12 cellular contexts compared by ENCODE assay signal in genomic region chr3:175672119-175672689, GRCh38.
DNase-seq lines count a peak whose midpoint lies in the region; TF ChIP-seq lines count a peak whose summit lies in the region.
"Had no signal": no experiment of that assay in that cellular context is flagged by ENCODE, and none has a peak within 500 bp of the region (broad histone marks: within the 10 kb centered on the region; RNA-seq: fewer than 3 reads in every experiment).

No MANE protein-coding gene starts in this region.

- no peaks in the 10 kb centered on the region for H3K9me3 Mint-ChIP-seq in brain
- H3K9me3 Mint-ChIP-seq: activated naive CD8-positive, alpha-beta T cell treated with anti-CD3 and anti-CD28 coated beads for 36 hours; WTC11 had no signal

- no peaks in the 10 kb centered on the region for H3K27me3 Mint-ChIP-seq in brain
- H3K27me3 Mint-ChIP-seq: activated naive CD8-positive, alpha-beta T cell treated with anti-CD3 and anti-CD28 coated beads for 36 hours; progenitor cell of endocrine pancreas had no signal

- no peaks in the 10 kb centered on the region for H3K36me3 Mint-ChIP-seq in brain
- H3K36me3 Mint-ChIP-seq: activated naive CD8-positive, alpha-beta T cell treated with anti-CD3 and anti-CD28 coated beads for 36 hours; stimulated activated effector memory CD8-positive, alpha-beta T cell treated with anti-CD3 and anti-CD28 coated beads, Interleukin-12 subunit alpha, Interleukin-12 subunit beta, amount 100 ng/mL, for 72 hours; WTC11 had no signal

- peaks cover 7% of the 10 kb centered on the region for H3K4me1 Mint-ChIP-seq in brain
- H3K4me1 Mint-ChIP-seq: activated naive CD8-positive, alpha-beta T cell treated with anti-CD3 and anti-CD28 coated beads for 36 hours; stimulated activated effector memory CD8-positive, alpha-beta T cell treated with anti-CD3 and anti-CD28 coated beads, Interleukin-12 subunit alpha, Interleukin-12 subunit beta, amount 100 ng/mL, for 72 hours; WTC11 had no signal

- no peak for TF ChIP-seq EP300 in suprapubic skin (IDR thresholded peaks at IDR 0.05)

- TF ChIP-seq POLR2A in suprapubic skin (IDR thresholded peaks at IDR 0.05): no peak

- H3K4me3 Mint-ChIP-seq in brain: peak overlapping the region in 3 of 5 experiments; percentile 2 to 41 (median 14)
- H3K4me3 Mint-ChIP-seq: activated naive CD8-positive, alpha-beta T cell treated with anti-CD3 and anti-CD28 coated beads for 36 hours; stimulated activated effector memory CD8-positive, alpha-beta T cell treated with anti-CD3 and anti-CD28 coated beads, Interleukin-12 subunit alpha, Interleukin-12 subunit beta, amount 100 ng/mL, for 72 hours; WTC11 had no signal

- H3K27me3 ChIP-seq in suprapubic skin: no peaks in the 10 kb centered on the region
- no peaks in the 10 kb centered on the region for H3K27me3 ChIP-seq in effector memory CD4-positive, alpha-beta T cell (replicated peaks; ENCODE audit: control insufficient read depth, insufficient read depth, low read length, poor library complexity, severe bottlenecking)

- H3K36me3 ChIP-seq in suprapubic skin: no peaks in the 10 kb centered on the region
- H3K36me3 ChIP-seq in effector memory CD4-positive, alpha-beta T cell (ENCODE audit: control insufficient read depth, insufficient read depth, low read length): no peaks in the 10 kb centered on the region

- no peak overlapping the region for H3K27ac Mint-ChIP-seq in brain
- H3K27ac Mint-ChIP-seq: activated naive CD8-positive, alpha-beta T cell treated with anti-CD3 and anti-CD28 coated beads for 36 hours; progenitor cell of endocrine pancreas; stimulated activated effector memory CD8-positive, alpha-beta T cell treated with anti-CD3 and anti-CD28 coated beads, Interleukin-12 subunit alpha, Interleukin-12 subunit beta, amount 100 ng/mL, for 72 hours; WTC11 had no signal

- H3K4me3 ChIP-seq in suprapubic skin: peak overlapping the region; percentile 31
- H3K4me3 ChIP-seq in effector memory CD4-positive, alpha-beta T cell (ENCODE audit: insufficient read depth, low read depth, low read length, poor library complexity, severe bottlenecking): no peak overlapping the region

- H3K4me1 ChIP-seq in suprapubic skin: peaks cover 4% of the 10 kb centered on the region
- H3K4me1 ChIP-seq in effector memory CD4-positive, alpha-beta T cell (ENCODE audit: control insufficient read depth, insufficient read depth, low read length, poor library complexity, severe bottlenecking): no peaks in the 10 kb centered on the region

- 20% methylated on average over 6 of the region's 6 CpGs for WGBS in suprapubic skin

- TF ChIP-seq CTCF in brain (conservative IDR thresholded peaks at IDR 0.05): no peak
- TF ChIP-seq CTCF in suprapubic skin (IDR thresholded peaks at IDR 0.05): no peak

- H3K27ac ChIP-seq in suprapubic skin: no peak overlapping the region
- no peak overlapping the region for H3K27ac ChIP-seq in effector memory CD4-positive, alpha-beta T cell (ENCODE audit: insufficient read depth, low read length, poor library complexity, severe bottlenecking)

- no peaks in the 10 kb centered on the region for H3K9me3 ChIP-seq in suprapubic skin
- H3K9me3 ChIP-seq in effector memory CD4-positive, alpha-beta T cell (ENCODE audit: control insufficient read depth, low read length): no peaks in the 10 kb centered on the region

- peak; percentile 30 for DNase-seq in DMS53 (lab: John Stamatoyannopoulos, UW)
- DNase-seq in DMS53 treated with DMSO at 0.1 percent for 48 hours (lab: John Stamatoyannopoulos, UW; ENCODE audit: unreplicated experiment): no peak
- DNase-seq in kidney tubule cell (ENCODE audit: low spot score): peak; percentile 52
- DNase-seq in suprapubic skin (ENCODE audit: low spot score in 2 of 2): no peak
- DNase-seq in T-helper 1 cell: no peak
- no peak for DNase-seq in effector memory CD4-positive, alpha-beta T cell
- DNase-seq in GM19238 (ENCODE audit: insufficient read length, low spot score): no peak
- DNase-seq: activated naive CD8-positive, alpha-beta T cell treated with anti-CD3 and anti-CD28 coated beads for 36 hours had no signal

Comparison
In these comparisons a context has a peak if more than half of its experiments do, and no peak if none do; other contexts are left out.
1. DNase-seq: peak in DMS53 (single experiment) and kidney tubule cell (single experiment); none in DMS53 treated with DMSO at 0.1 percent for 48 hours (single experiment), suprapubic skin (0 of 2), T-helper 1 cell (0 of 5), effector memory CD4-positive, alpha-beta T cell (0 of 3) and GM19238 (single experiment).